In the genomic region with DNA sequence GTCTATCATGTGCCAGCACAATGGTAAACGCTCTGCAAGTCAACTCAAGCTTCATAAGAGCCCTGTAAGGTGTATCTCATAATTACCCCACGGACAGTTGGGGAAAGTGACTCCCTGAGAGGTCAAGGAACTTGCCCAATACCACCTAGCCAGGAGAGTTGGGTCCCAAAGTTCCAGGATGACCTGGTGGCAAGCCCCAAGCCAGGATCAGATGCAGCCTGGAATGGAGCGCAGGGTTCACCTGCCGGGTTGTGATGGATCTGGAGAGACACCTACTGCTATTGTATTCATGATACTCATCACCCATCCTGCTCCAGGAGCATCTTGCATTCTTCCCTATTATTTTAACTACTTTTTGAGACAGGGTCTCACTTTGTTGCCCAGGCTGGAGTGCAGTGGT, we compare ENCODE assay signal across 17 cellular contexts. TPM values are rescaled to one million over a fixed set of nuclear protein-coding genes. Genes with fewer than 3 reads are reported as not detected.
DNase-seq lines count a peak whose midpoint lies in the region; ATAC-seq and TF ChIP-seq lines count a peak whose summit lies in the region.
"Had no signal": no experiment of that assay in that cellular context is flagged by ENCODE, and none has a peak within 500 bp of the region (broad histone marks: within the 10 kb centered on the region; RNA-seq: fewer than 3 reads in every experiment).

No MANE protein-coding gene starts in this region.

- TF ChIP-seq CTCF in right atrium auricular region (IDR thresholded peaks at IDR 0.05) (no peak), chondrocyte (IDR thresholded peaks at IDR 0.05) (no peak), nephron progenitor cell (IDR thresholded peaks at IDR 0.05) (no peak)

- no peaks in the 10 kb centered on the region for H3K4me1 ChIP-seq in right atrium auricular region
- H3K4me1 ChIP-seq: BLaER1 had no signal

- no peaks in the 10 kb centered on the region for H3K9me3 ChIP-seq in right atrium auricular region
- H3K9me3 ChIP-seq: BLaER1 had no signal

- no peaks in the 10 kb centered on the region for H3K27me3 Mint-ChIP-seq in chondrocyte (ENCODE audit: low read depth)
- peaks cover 20% of the 10 kb centered on the region for H3K27me3 Mint-ChIP-seq in nephron progenitor cell (ENCODE audit: low read depth, poor library complexity)
- H3K27me3 Mint-ChIP-seq in effector memory CD8-positive, alpha-beta T cell: no peaks in the 10 kb centered on the region

- no peak overlapping the region for H3K4me3 ChIP-seq in right atrium auricular region
- H3K4me3 ChIP-seq: BLaER1, GM12878 had no signal

- intact Hi-C loops in cardiac septum (cut with DNase I) (no loop called here), sciatic nerve (cut with DNase I) (no loop called here)

- peaks cover 4% of the 10 kb centered on the region for H3K9me3 Mint-ChIP-seq in chondrocyte (ENCODE audit: low read depth)
- no peaks in the 10 kb centered on the region for H3K9me3 Mint-ChIP-seq in nephron progenitor cell
- no peaks in the 10 kb centered on the region for H3K9me3 Mint-ChIP-seq in effector memory CD8-positive, alpha-beta T cell

- H3K4me3 Mint-ChIP-seq in chondrocyte (ENCODE audit: unreplicated experiment) (no peak overlapping the region), nephron progenitor cell (no peak overlapping the region)
- no peak overlapping the region for H3K4me3 Mint-ChIP-seq in effector memory CD8-positive, alpha-beta T cell
- H3K4me3 Mint-ChIP-seq: CD8-positive, alpha-beta T cell; H9 had no signal

- H3K27me3 ChIP-seq in right atrium auricular region: no peaks in the 10 kb centered on the region
- H3K27me3 ChIP-seq: BLaER1 had no signal

- no peak overlapping the region for H3K27ac Mint-ChIP-seq in chondrocyte (ENCODE audit: unreplicated experiment)
- no peak overlapping the region for H3K27ac Mint-ChIP-seq in nephron progenitor cell
- H3K27ac Mint-ChIP-seq in effector memory CD8-positive, alpha-beta T cell: peak overlapping the region in 1 of 2 donors; percentile 41
- H3K27ac Mint-ChIP-seq: CD8-positive, alpha-beta T cell; H9 had no signal

- no peak overlapping the region for H3K27ac ChIP-seq in right atrium auricular region
- H3K27ac ChIP-seq: BLaER1 had no signal

- H3K36me3 Mint-ChIP-seq in chondrocyte (ENCODE audit: low read depth) (peaks cover 19% of the 10 kb centered on the region), nephron progenitor cell (ENCODE audit: low read depth) (peaks cover 12% of the 10 kb centered on the region)
- H3K36me3 Mint-ChIP-seq in effector memory CD8-positive, alpha-beta T cell (ENCODE audit: insufficient read depth): peaks cover 10% of the 10 kb centered on the region

- H3K36me3 ChIP-seq in right atrium auricular region: peaks cover 15% of the 10 kb centered on the region

- no peak for ATAC-seq in sciatic nerve
- ATAC-seq in effector memory CD8-positive, alpha-beta T cell (replicated peaks): no peak
- ATAC-seq: CD8-positive, alpha-beta T cell; GM12878 had no signal

- peaks cover 3% of the 10 kb centered on the region for H3K4me1 Mint-ChIP-seq in chondrocyte (ENCODE audit: low read depth)
- H3K4me1 Mint-ChIP-seq in nephron progenitor cell: no peaks in the 10 kb centered on the region
- H3K4me1 Mint-ChIP-seq in effector memory CD8-positive, alpha-beta T cell (ENCODE audit: low read depth in 2 of 2): peaks cover 0 to 2% of the 10 kb centered on the region in 2 donors

- peak; percentile 10 for DNase-seq in cardiac septum (ENCODE audit: low spot score)
- DNase-seq in right atrium auricular region (ENCODE audit: low spot score): no peak
- DNase-seq in chondrocyte (ENCODE audit: low spot score): peak; percentile 22
- DNase-seq in sciatic nerve (ENCODE audit: low spot score): peak; percentile 12
- DNase-seq in nephron progenitor cell: no peak
- no peak for DNase-seq in effector memory CD8-positive, alpha-beta T cell
- no peak for DNase-seq in SW 1271 (lab: John Stamatoyannopoulos, UW)
- DNase-seq in NCI-H2107 (lab: John Stamatoyannopoulos, UW): no peak
- DNase-seq: 8988T, Calu3, DMS53, DND-41, EL, H9 had no signal

RNA-seq across cellular contexts. Expression of a gene that starts 36.1 kb away (rescaled TPM):
- total RNA-seq in cardiac septum (7.7 TPM), right atrium auricular region (10 to 100 TPM in 1 of 2 donors, 1 to 10 TPM in 1; 4.7 to 12.9 TPM), chondrocyte (4.3 to 6.4 TPM (median 5.2 TPM) in 3 replicates), sciatic nerve (12.3 TPM)

RNA-seq across cellular contexts. Expression of a gene that starts 36.2 kb away (rescaled TPM):
- total RNA-seq in cardiac septum: 21.2 TPM
- total RNA-seq in right atrium auricular region: 10 to 100 TPM; 14.2 to 20.8 TPM
- 6.3 to 9.5 TPM (median 6.6 TPM) in 3 replicates for total RNA-seq in chondrocyte
- 12.7 TPM for total RNA-seq in sciatic nerve

Comparison
In these comparisons a context has a peak if more than half of its experiments do, and no peak if none do; other contexts are left out.
1. DNase-seq: peak in cardiac septum (single experiment), chondrocyte (single experiment) and sciatic nerve (single experiment); none in right atrium auricular region (single experiment), nephron progenitor cell (single experiment), effector memory CD8-positive, alpha-beta T cell (0 of 3), SW 1271 (0 of 2) and NCI-H2107 (single experiment).